Comparison of ENCODE assay signal across 22 cellular contexts in genomic region chr5:139406960-139407359, GRCh38. TPM values are rescaled to one million over a fixed set of nuclear protein-coding genes. Genes with fewer than 3 reads are reported as not detected.
DNase-seq lines count a peak whose midpoint lies in the region; ATAC-seq, FAIRE-seq and TF ChIP-seq lines count a peak whose summit lies in the region.
"Had no signal": no experiment of that assay in that cellular context is flagged by ENCODE, and none has a peak within 500 bp of the region (broad histone marks: within the 10 kb centered on the region; RNA-seq: fewer than 3 reads in every experiment).

No MANE protein-coding gene starts in this region.

- in situ Hi-C loops in HepG2 (cut with HindIII; ENCODE audit: extremely low pct_ligation_motif_present, low pct_unique_long_range_greater_than_20kb), result no loop called here

- DNase-seq in HepG2 (ENCODE audit: low spot score) (no peak), right lobe of liver (no peak), RWPE2 (ENCODE audit: low spot score) (peak; percentile 11), neural crest cell (ENCODE audit: low read depth, low spot score) (no peak), type B pancreatic cell (ENCODE audit: extremely low spot score, unreplicated experiment) (no peak), WTC11 (ENCODE audit: low spot score) (no peak), Kasumi-1 (lab: John Stamatoyannopoulos, UW) (no peak), DMS114 treated with DMSO at 0.1 percent for 48 hours (lab: John Stamatoyannopoulos, UW; ENCODE audit: unreplicated experiment) (no peak)
- DNase-seq: CD4-positive, alpha-beta memory T cell; DMS53; HCEC 1CT; KG1; NCI-H1417 treated with DMSO at 0.1 percent for 48 hours; NCI-H187 treated with DMSO at 0.1 percent for 48 hours; NCI-H2227 treated with DMSO at 0.1 percent for 48 hours; NCI-H524 had no signal

- H4K20me1 ChIP-seq in HepG2 (ENCODE audit: insufficient read depth, low read length), result no peaks in the 10 kb centered on the region; the same call in 1 of the 2 replicates

- H3K9ac ChIP-seq in HepG2 (ENCODE audit: insufficient read depth, low read depth, low read length), result no peak overlapping the region

- CTCF ChIA-PET in HepG2 (lab: Yijun Ruan, JAX; ENCODE audit: low intra/inter-chr PET ratio, low total read pairs) (no interaction called here), WTC11 (lab: Charles Lee) (interaction anchor here (1.2 to 1.4 kb wide), 2 partner anchors 16 to 229 kb away, joined by 3 read pairs; no protein-coding TSS in a partner anchor)

- H3K36me3 ChIP-seq in HepG2 (replicated peaks in 1 of 2; ENCODE audit: control insufficient read depth in 1 of 2, insufficient read depth in 2 of 2, low read length in 2 of 2) (no peaks in the 10 kb centered on the region), right lobe of liver (no peaks in the 10 kb centered on the region), RWPE2 (ENCODE audit: low read depth) (no peaks in the 10 kb centered on the region)
- H3K36me3 ChIP-seq: SJSA1 had no signal

- H3K4me3 ChIP-seq in HepG2 (replicated peaks in 1 of 3; ENCODE audit: insufficient read depth in 1 of 3, low read depth in 2 of 3, low read length in 3 of 3) (peak overlapping the region in 1 of 3 experiments; percentile 14; a peak in 1 of 6 replicates), right lobe of liver (no peak overlapping the region), RWPE2 (ENCODE audit: severe bottlenecking) (no peak overlapping the region)
- H3K4me3 ChIP-seq: GM23338, SJSA1 had no signal

- H3K4me1 ChIP-seq in HepG2 (ENCODE audit: insufficient read depth, low read length) (peaks cover 52% of the 10 kb centered on the region), right lobe of liver (peaks cover 0 to 8% (median 0%) of the 10 kb centered on the region in 4 donors), RWPE2 (ENCODE audit: insufficient read depth, poor library complexity, severe bottlenecking) (peaks cover 10% of the 10 kb centered on the region)

- WGBS in HepG2 (ENCODE audit: low lambda C conversion rate), result 0% methylated on average over 2 of the region's 2 CpGs
- WGBS in right lobe of liver (ENCODE audit: insufficient coverage, low coverage, low lambda C conversion rate, missing lambda C conversion rate), result 60% methylated on average over 1 of the region's 2 CpGs

- H3K79me2 ChIP-seq in HepG2 (ENCODE audit: insufficient read depth, low read length), result peaks cover 2% of the 10 kb centered on the region

- peaks cover 23% of the 10 kb centered on the region for H3K4me1 Mint-ChIP-seq in neural crest cell
- peaks cover 29% of the 10 kb centered on the region for H3K4me1 Mint-ChIP-seq in type B pancreatic cell (ENCODE audit: unreplicated experiment)
- peaks cover 16% of the 10 kb centered on the region for H3K4me1 Mint-ChIP-seq in WTC11

- H3K27me3 ChIP-seq in HepG2 (ENCODE audit: control insufficient read depth in 1 of 2, insufficient read depth in 2 of 2, low read length in 2 of 2), result no peaks in the 10 kb centered on the region
- no peaks in the 10 kb centered on the region for H3K27me3 ChIP-seq in right lobe of liver
- H3K27me3 ChIP-seq in RWPE2 (ENCODE audit: insufficient read depth, poor library complexity, severe bottlenecking), result no peaks in the 10 kb centered on the region
- H3K27me3 ChIP-seq: SJSA1 had no signal

- H3K4me2 ChIP-seq in HepG2 (ENCODE audit: low read depth, low read length), result peak overlapping the region; percentile 68
- H3K4me2 ChIP-seq: GM23338 had no signal

- no peak for TF ChIP-seq RAD21 in HepG2 (CRISPR knock-in tag; IDR thresholded peaks at IDR 0.05)

- POLR2A ChIA-PET in HepG2 (lab: Yijun Ruan, JAX), result interaction anchor here (1.0 to 2.6 kb wide), 6 partner anchors 19 to 154 kb away, joined by 4 to 16 read pairs (median 6); partner anchors contain the start of genes DNAJC18, PAIP2 and UBE2D2
- POLR2A ChIA-PET in WTC11 (lab: Charles Lee), result interaction anchor here (0.6 kb wide), 1 partner anchor 130 kb away, joined by 6 read pairs; no protein-coding TSS in a partner anchor

- no TSS peak for BruUV-seq in HepG2 (replicated peaks; lab: Mats Ljungman, UMichigan)

- no peaks in the 10 kb centered on the region for H3K27me3 Mint-ChIP-seq in neural crest cell (ENCODE audit: low read depth)
- no peaks in the 10 kb centered on the region for H3K27me3 Mint-ChIP-seq in type B pancreatic cell
- H3K27me3 Mint-ChIP-seq in WTC11 (ENCODE audit: low read depth), result no peaks in the 10 kb centered on the region
- H3K27me3 Mint-ChIP-seq: CD4-positive, alpha-beta memory T cell had no signal

- H3K36me3 Mint-ChIP-seq in neural crest cell (ENCODE audit: low read depth) (no peaks in the 10 kb centered on the region), type B pancreatic cell (peaks cover 3% of the 10 kb centered on the region), WTC11 (no peaks in the 10 kb centered on the region)

- peak; percentile 57 for FAIRE-seq in HepG2 (lab: Jason Lieb, UNC)
- FAIRE-seq: A204.1, GM19239 had no signal

- H3K27ac Mint-ChIP-seq in neural crest cell (ENCODE audit: unreplicated experiment) (no peak overlapping the region), type B pancreatic cell (peak overlapping the region; percentile 93), WTC11 (no peak overlapping the region)
- H3K27ac Mint-ChIP-seq: GM23338 had no signal

- ATAC-seq in HepG2 (peak; percentile 12; the same call in 1 of the 3 replicates), right lobe of liver (no peak), RWPE2 (ENCODE audit: low read depth) (no peak), WTC11 (no peak)
- ATAC-seq: GM23338 had no signal

- TF ChIP-seq CTCF in HepG2 (CRISPR knock-in tag; IDR thresholded peaks at IDR 0.05) (no peak), right lobe of liver (IDR thresholded peaks at IDR 0.05) (no peak), RWPE2 (IDR thresholded peaks at IDR 0.05; ENCODE audit: poor library complexity, severe bottlenecking) (no peak), neural crest cell (conservative IDR thresholded peaks at IDR 0.05) (no peak), type B pancreatic cell (conservative IDR thresholded peaks at IDR 0.05) (no peak), WTC11 (IDR thresholded peaks at IDR 0.05) (no peak)

- TF ChIP-seq POLR2A in HepG2 (IDR thresholded peaks at IDR 0.05; ENCODE audit: insufficient read depth in 1 of 2, low read depth in 2 of 2, low read length in 2 of 2) (no peak), right lobe of liver (IDR thresholded peaks at IDR 0.05) (no peak)

- H3K9me3 Mint-ChIP-seq in neural crest cell (no peaks in the 10 kb centered on the region), type B pancreatic cell (no peaks in the 10 kb centered on the region), WTC11 (no peaks in the 10 kb centered on the region)
- H3K9me3 Mint-ChIP-seq: GM23338 had no signal

- intact Hi-C loops in HepG2 (cut with micrococcal nuclease; ENCODE audit: unreplicated experiment) (no loop called here), right lobe of liver (cut with DNase I) (no loop called here)

- H3K27ac ChIP-seq in HepG2 (ENCODE audit: extremely low read length, insufficient read depth, low read length) (peak overlapping the region; percentile 27), right lobe of liver (no peak overlapping the region), RWPE2 (ENCODE audit: poor library complexity, severe bottlenecking) (no peak overlapping the region)
- H3K27ac ChIP-seq: SJSA1 had no signal

- no peak overlapping the region for H2AFZ ChIP-seq in HepG2 (ENCODE audit: low read length)
- H2AFZ ChIP-seq: GM23338 had no signal

- no peaks in the 10 kb centered on the region for H3K9me3 ChIP-seq in HepG2 (ENCODE audit: low read length)
- H3K9me3 ChIP-seq in right lobe of liver, result no peaks in the 10 kb centered on the region
- H3K9me3 ChIP-seq in RWPE2 (ENCODE audit: severe bottlenecking), result no peaks in the 10 kb centered on the region
- H3K9me3 ChIP-seq: SJSA1 had no signal

- TF ChIP-seq EP300 in HepG2 (IDR thresholded peaks at IDR 0.05; ENCODE audit: low read depth in 2 of 2, low read length in 2 of 2) (no peak), HepG2 (CRISPR knock-in tag; IDR thresholded peaks at IDR 0.05; ENCODE audit: borderline replicate concordance) (no peak)

- peak overlapping the region; percentile 21 for H3K4me3 Mint-ChIP-seq in neural crest cell
- H3K4me3 Mint-ChIP-seq in type B pancreatic cell, result no peak overlapping the region
- no peak overlapping the region for H3K4me3 Mint-ChIP-seq in WTC11
- H3K4me3 Mint-ChIP-seq: GM23338 had no signal

RNA-seq across cellular contexts. Expression of gene SPATA24, which starts 3.1 kb away (rescaled TPM):
- total RNA-seq in HepG2 (2016; rRNA removed; fragmentation: Illumina TruSeq; extraction: Trizol) (11.1 and 13.0 TPM in 2 replicates), right lobe of liver (1 to 10 TPM; 1.5 to 4.0 (median 2.6) TPM), neural crest cell (15.2 and 16.1 TPM in 2 replicates), type B pancreatic cell (ENCODE audit: low replicate concordance) (4.9 and 7.1 TPM in 2 replicates), WTC11 (2021) (12.9 to 13.9 TPM (median 13.2 TPM) in 3 replicates)
- 6.2 and 6.8 TPM in 2 replicates for total RNA-seq in HepG2 (2016; cell fraction: cytosol; rRNA removed; fragmentation: Illumina TruSeq; extraction: Trizol; ENCODE audit: low read depth)
- total RNA-seq in HepG2 (2016; cell fraction: insoluble cytoplasmic fraction; rRNA removed; fragmentation: Illumina TruSeq; extraction: Trizol), result 10.6 and 12.4 TPM in 2 replicates
- total RNA-seq in HepG2 (2016; cell fraction: membrane; rRNA removed; fragmentation: Illumina TruSeq; extraction: Trizol), result 7.9 and 8.2 TPM in 2 replicates
- total RNA-seq in HepG2 (2016; cell fraction: nucleus; rRNA removed; fragmentation: Illumina TruSeq; extraction: Trizol), result 8.6 and 10.2 TPM in 2 replicates
- polyA plus RNA-seq in HepG2 (2011; rRNA removed), result 6.0 and 8.5 TPM in 2 replicates
- 5.7 and 6.1 TPM in 2 replicates for polyA plus RNA-seq in HepG2 (2011; cell fraction: cytosol; rRNA removed)
- 12.2 and 14.9 TPM in 2 replicates for polyA plus RNA-seq in HepG2 (2011; cell fraction: nucleus; rRNA removed)
- polyA plus RNA-seq in HepG2 (2012), result 14.6 and 18.0 TPM in 2 replicates
- 6.8 and 7.1 TPM in 2 replicates for polyA plus RNA-seq in HepG2 (2016; cell fraction: cytosol; fragmentation: Illumina TruSeq; extraction: Trizol; ENCODE audit: low read depth)
- polyA plus RNA-seq in HepG2 (2016; cell fraction: insoluble cytoplasmic fraction; fragmentation: Illumina TruSeq; extraction: Trizol; ENCODE audit: low read depth), result 12.2 and 14.9 TPM in 2 replicates
- 5.6 and 5.7 TPM in 2 replicates for polyA plus RNA-seq in HepG2 (2016; cell fraction: membrane; fragmentation: Illumina TruSeq; extraction: Trizol; ENCODE audit: low read depth)
- 7.6 and 11.7 TPM in 2 replicates for polyA plus RNA-seq in HepG2 (2016; cell fraction: nucleus; fragmentation: Illumina TruSeq; extraction: Trizol; ENCODE audit: insufficient read depth, low read depth)
- polyA minus RNA-seq in HepG2 (2011; rRNA and poly(A)+ RNA removed; ENCODE audit: low replicate concordance), result 3.8 and 5.0 TPM in 2 replicates
- 3.3 and 4.6 TPM in 2 replicates for polyA minus RNA-seq in HepG2 (2011; cell fraction: cytosol; rRNA and poly(A)+ RNA removed)
- 10.6 and 14.0 TPM in 2 replicates for polyA minus RNA-seq in HepG2 (2011; cell fraction: nucleus; rRNA and poly(A)+ RNA removed)

RNA-seq across cellular contexts. Expression of gene PROB1, which starts 12.1 kb away (rescaled TPM):
- total RNA-seq in HepG2 (2016; rRNA removed; fragmentation: Illumina TruSeq; extraction: Trizol) (0.28 and 0.69 TPM in 2 replicates), right lobe of liver (under 1 TPM; 0.25 to 0.51 (median 0.41) TPM), neural crest cell (2.2 and 2.4 TPM in 2 replicates), type B pancreatic cell (ENCODE audit: low replicate concordance) (0.69 and 1.3 TPM in 2 replicates), WTC11 (2021) (2.5 to 3.3 TPM (median 3.2 TPM) in 3 replicates)
- not detected in 2 replicates for total RNA-seq in HepG2 (2016; cell fraction: cytosol; rRNA removed; fragmentation: Illumina TruSeq; extraction: Trizol; ENCODE audit: low read depth)
- total RNA-seq in HepG2 (2016; cell fraction: insoluble cytoplasmic fraction; rRNA removed; fragmentation: Illumina TruSeq; extraction: Trizol), result 0.18 and 0.63 TPM in 2 replicates
- 0.09 and 0.10 TPM in 2 replicates for total RNA-seq in HepG2 (2016; cell fraction: membrane; rRNA removed; fragmentation: Illumina TruSeq; extraction: Trizol)
- total RNA-seq in HepG2 (2016; cell fraction: nucleus; rRNA removed; fragmentation: Illumina TruSeq; extraction: Trizol), result 0.72 and 0.96 TPM in 2 replicates
- 1.1 and 1.9 TPM in 2 replicates for polyA plus RNA-seq in HepG2 (2011; rRNA removed)
- 0.81 and 0.99 TPM in 2 replicates for polyA plus RNA-seq in HepG2 (2011; cell fraction: cytosol; rRNA removed)
- 10.6 and 11.1 TPM in 2 replicates for polyA plus RNA-seq in HepG2 (2011; cell fraction: nucleus; rRNA removed)
- 1.7 and 2.2 TPM in 2 replicates for polyA plus RNA-seq in HepG2 (2012)
- 0.06 and 0.07 TPM in 2 replicates for polyA plus RNA-seq in HepG2 (2016; cell fraction: cytosol; fragmentation: Illumina TruSeq; extraction: Trizol; ENCODE audit: low read depth)
- polyA plus RNA-seq in HepG2 (2016; cell fraction: insoluble cytoplasmic fraction; fragmentation: Illumina TruSeq; extraction: Trizol; ENCODE audit: low read depth), result 0.14 and 0.29 TPM in 2 replicates
- polyA plus RNA-seq in HepG2 (2016; cell fraction: membrane; fragmentation: Illumina TruSeq; extraction: Trizol; ENCODE audit: low read depth), result 0.06 and 0.14 TPM in 2 replicates
- 2.1 and 3.0 TPM in 2 replicates for polyA plus RNA-seq in HepG2 (2016; cell fraction: nucleus; fragmentation: Illumina TruSeq; extraction: Trizol; ENCODE audit: insufficient read depth, low read depth)
- 1.1 and 1.6 TPM in 2 replicates for polyA minus RNA-seq in HepG2 (2011; rRNA and poly(A)+ RNA removed; ENCODE audit: low replicate concordance)
- 0.69 and 0.79 TPM in 2 replicates for polyA minus RNA-seq in HepG2 (2011; cell fraction: cytosol; rRNA and poly(A)+ RNA removed)
- polyA minus RNA-seq in HepG2 (2011; cell fraction: nucleus; rRNA and poly(A)+ RNA removed), result 2.4 and 2.6 TPM in 2 replicates

RNA-seq across cellular contexts. Expression of gene MZB1, which starts 17.2 kb away (rescaled TPM):
- total RNA-seq in HepG2 (2016; rRNA removed; fragmentation: Illumina TruSeq; extraction: Trizol), result 0.27 and 0.31 TPM in 2 replicates
- total RNA-seq in HepG2 (2016; cell fraction: cytosol; rRNA removed; fragmentation: Illumina TruSeq; extraction: Trizol; ENCODE audit: low read depth), result 0.44 TPM in 1 of 2 replicates, not detected in the other
- total RNA-seq in HepG2 (2016; cell fraction: insoluble cytoplasmic fraction; rRNA removed; fragmentation: Illumina TruSeq; extraction: Trizol), result 0.22 TPM in 1 of 2 replicates, not detected in the other
- total RNA-seq in HepG2 (2016; cell fraction: membrane; rRNA removed; fragmentation: Illumina TruSeq; extraction: Trizol), result 0.34 TPM in 1 of 2 replicates, not detected in the other
- total RNA-seq in HepG2 (2016; cell fraction: nucleus; rRNA removed; fragmentation: Illumina TruSeq; extraction: Trizol), result 0.47 TPM in 1 of 2 replicates, not detected in the other
- 0.35 and 0.40 TPM in 2 replicates for polyA plus RNA-seq in HepG2 (2011; rRNA removed)
- polyA plus RNA-seq in HepG2 (2011; cell fraction: cytosol; rRNA removed), result 0.20 and 0.21 TPM in 2 replicates
- 1.2 and 1.6 TPM in 2 replicates for polyA plus RNA-seq in HepG2 (2011; cell fraction: nucleus; rRNA removed)
- polyA plus RNA-seq in HepG2 (2012), result 0.19 and 0.21 TPM in 2 replicates
- polyA plus RNA-seq in HepG2 (2016; cell fraction: cytosol; fragmentation: Illumina TruSeq; extraction: Trizol; ENCODE audit: low read depth), result not detected in 2 replicates
- not detected in 2 replicates for polyA plus RNA-seq in HepG2 (2016; cell fraction: insoluble cytoplasmic fraction; fragmentation: Illumina TruSeq; extraction: Trizol; ENCODE audit: low read depth)
- polyA plus RNA-seq in HepG2 (2016; cell fraction: membrane; fragmentation: Illumina TruSeq; extraction: Trizol; ENCODE audit: low read depth), result not detected in 2 replicates
- not detected in 2 replicates for polyA plus RNA-seq in HepG2 (2016; cell fraction: nucleus; fragmentation: Illumina TruSeq; extraction: Trizol; ENCODE audit: insufficient read depth, low read depth)
- 1.6 and 4.8 TPM in 2 replicates for polyA minus RNA-seq in HepG2 (2011; rRNA and poly(A)+ RNA removed; ENCODE audit: low replicate concordance)
- not detected in 2 replicates for polyA minus RNA-seq in HepG2 (2011; cell fraction: cytosol; rRNA and poly(A)+ RNA removed)
- 1.0 and 3.2 TPM in 2 replicates for polyA minus RNA-seq in HepG2 (2011; cell fraction: nucleus; rRNA and poly(A)+ RNA removed)
- total RNA-seq in right lobe of liver, result 1 to 10 TPM in 3 of 6 experiments, under 1 TPM in 3; 0.37 to 5.1 (median 1.1) TPM
- 0.25 and 0.30 TPM in 2 replicates for total RNA-seq in neural crest cell
- 0.22 TPM in 1 of 2 replicates, not detected in the other for total RNA-seq in type B pancreatic cell (ENCODE audit: low replicate concordance)
- total RNA-seq in WTC11 (2021), result 0.85 to 1.8 TPM (median 1.1 TPM) in 3 replicates
- total RNA-seq: M059J, SJSA1 had no signal
- polyA plus RNA-seq: BJ had no signal

RNA-seq across cellular contexts. Expression of gene SLC23A1, which starts 23.9 kb away (rescaled TPM):
- total RNA-seq in HepG2 (2016; rRNA removed; fragmentation: Illumina TruSeq; extraction: Trizol) (3.6 and 6.6 TPM in 2 replicates), right lobe of liver (10 to 100 TPM; 11.7 to 51.0 (median 22.8) TPM), neural crest cell (not detected in 2 replicates), type B pancreatic cell (ENCODE audit: low replicate concordance) (1.6 and 2.1 TPM in 2 replicates), WTC11 (2021) (not detected in 3 replicates)
- 7.0 and 8.2 TPM in 2 replicates for total RNA-seq in HepG2 (2016; cell fraction: cytosol; rRNA removed; fragmentation: Illumina TruSeq; extraction: Trizol; ENCODE audit: low read depth)
- 3.7 and 9.0 TPM in 2 replicates for total RNA-seq in HepG2 (2016; cell fraction: insoluble cytoplasmic fraction; rRNA removed; fragmentation: Illumina TruSeq; extraction: Trizol)
- total RNA-seq in HepG2 (2016; cell fraction: membrane; rRNA removed; fragmentation: Illumina TruSeq; extraction: Trizol), result 4.6 and 5.2 TPM in 2 replicates
- total RNA-seq in HepG2 (2016; cell fraction: nucleus; rRNA removed; fragmentation: Illumina TruSeq; extraction: Trizol), result 5.5 and 7.9 TPM in 2 replicates
- polyA plus RNA-seq in HepG2 (2011; rRNA removed), result 6.0 and 7.0 TPM in 2 replicates
- polyA plus RNA-seq in HepG2 (2011; cell fraction: cytosol; rRNA removed), result 5.9 and 7.1 TPM in 2 replicates
- polyA plus RNA-seq in HepG2 (2011; cell fraction: nucleus; rRNA removed), result 24.2 and 29.4 TPM in 2 replicates
- polyA plus RNA-seq in HepG2 (2012), result 6.4 and 9.0 TPM in 2 replicates
- polyA plus RNA-seq in HepG2 (2016; cell fraction: cytosol; fragmentation: Illumina TruSeq; extraction: Trizol; ENCODE audit: low read depth), result 2.3 and 2.4 TPM in 2 replicates
- 4.0 and 4.3 TPM in 2 replicates for polyA plus RNA-seq in HepG2 (2016; cell fraction: insoluble cytoplasmic fraction; fragmentation: Illumina TruSeq; extraction: Trizol; ENCODE audit: low read depth)
- 4.3 and 5.1 TPM in 2 replicates for polyA plus RNA-seq in HepG2 (2016; cell fraction: membrane; fragmentation: Illumina TruSeq; extraction: Trizol; ENCODE audit: low read depth)
- polyA plus RNA-seq in HepG2 (2016; cell fraction: nucleus; fragmentation: Illumina TruSeq; extraction: Trizol; ENCODE audit: insufficient read depth, low read depth), result 13.5 and 13.8 TPM in 2 replicates
- 30.0 and 58.9 TPM in 2 replicates for polyA minus RNA-seq in HepG2 (2011; rRNA and poly(A)+ RNA removed; ENCODE audit: low replicate concordance)
- 3.8 and 7.7 TPM in 2 replicates for polyA minus RNA-seq in HepG2 (2011; cell fraction: cytosol; rRNA and poly(A)+ RNA removed)
- polyA minus RNA-seq in HepG2 (2011; cell fraction: nucleus; rRNA and poly(A)+ RNA removed), result 7.5 and 12.6 TPM in 2 replicates
- total RNA-seq: CD4-positive, alpha-beta memory T cell; GM23338; M059J; SJSA1 had no signal
- polyA plus RNA-seq: BJ; CD4-positive, alpha-beta memory T cell had no signal

RNA-seq across cellular contexts. Expression of gene DNAJC18, which starts 32.4 kb away (rescaled TPM):
- total RNA-seq in HepG2 (2016; rRNA removed; fragmentation: Illumina TruSeq; extraction: Trizol), result 6.5 and 9.6 TPM in 2 replicates
- total RNA-seq in HepG2 (2016; cell fraction: cytosol; rRNA removed; fragmentation: Illumina TruSeq; extraction: Trizol; ENCODE audit: low read depth), result 2.3 and 2.5 TPM in 2 replicates
- 5.6 and 9.2 TPM in 2 replicates for total RNA-seq in HepG2 (2016; cell fraction: insoluble cytoplasmic fraction; rRNA removed; fragmentation: Illumina TruSeq; extraction: Trizol)
- total RNA-seq in HepG2 (2016; cell fraction: membrane; rRNA removed; fragmentation: Illumina TruSeq; extraction: Trizol), result 4.6 and 5.4 TPM in 2 replicates
- total RNA-seq in HepG2 (2016; cell fraction: nucleus; rRNA removed; fragmentation: Illumina TruSeq; extraction: Trizol), result 6.0 and 8.1 TPM in 2 replicates
- 5.7 and 6.6 TPM in 2 replicates for polyA plus RNA-seq in HepG2 (2011; rRNA removed)
- polyA plus RNA-seq in HepG2 (2011; cell fraction: cytosol; rRNA removed), result 2.3 and 3.6 TPM in 2 replicates
- polyA plus RNA-seq in HepG2 (2011; cell fraction: nucleus; rRNA removed), result 1.3 and 1.6 TPM in 2 replicates
- 9.7 and 12.5 TPM in 2 replicates for polyA plus RNA-seq in HepG2 (2012)
- polyA plus RNA-seq in HepG2 (2016; cell fraction: cytosol; fragmentation: Illumina TruSeq; extraction: Trizol; ENCODE audit: low read depth), result 1.6 and 4.1 TPM in 2 replicates
- 9.3 and 9.5 TPM in 2 replicates for polyA plus RNA-seq in HepG2 (2016; cell fraction: insoluble cytoplasmic fraction; fragmentation: Illumina TruSeq; extraction: Trizol; ENCODE audit: low read depth)
- polyA plus RNA-seq in HepG2 (2016; cell fraction: membrane; fragmentation: Illumina TruSeq; extraction: Trizol; ENCODE audit: low read depth), result 4.1 and 4.4 TPM in 2 replicates
- polyA plus RNA-seq in HepG2 (2016; cell fraction: nucleus; fragmentation: Illumina TruSeq; extraction: Trizol; ENCODE audit: insufficient read depth, low read depth), result 7.1 and 8.5 TPM in 2 replicates
- polyA minus RNA-seq in HepG2 (2011; rRNA and poly(A)+ RNA removed; ENCODE audit: low replicate concordance), result 3.3 and 4.3 TPM in 2 replicates
- polyA minus RNA-seq in HepG2 (2011; cell fraction: cytosol; rRNA and poly(A)+ RNA removed), result 4.4 and 5.2 TPM in 2 replicates
- polyA minus RNA-seq in HepG2 (2011; cell fraction: nucleus; rRNA and poly(A)+ RNA removed), result 3.1 and 3.6 TPM in 2 replicates
- 1 to 10 TPM in 2 of 6 experiments, under 1 TPM in 4; 0.37 to 2.9 (median 0.75) TPM for total RNA-seq in right lobe of liver
- 27.9 and 32.5 TPM in 2 replicates for total RNA-seq in neural crest cell
- total RNA-seq in type B pancreatic cell (ENCODE audit: low replicate concordance), result 9.4 and 25.8 TPM in 2 replicates
- 23.7 to 29.1 TPM (median 28.9 TPM) in 3 replicates for total RNA-seq in WTC11 (2021)

Comparison
In these comparisons a context has a peak if more than half of its experiments do, and no peak if none do; other contexts are left out.
1. Of the 50 proteins assayed by ChIP-seq in both HepG2 and WTC11: peak only in HepG2: USF2; only in WTC11: none; in both: none; in neither: 49.